1 cellular context compared by ENCODE assay signal in genomic region chr9:37007295-37007694, GRCh38.
A peak's percentile ranks its signal among the peaks of the same experiment; 100 is the strongest.
TF ChIP-seq lines count a peak whose summit lies in the region.

No MANE protein-coding gene starts in this region.

TF ChIP-seq in K562, 482 proteins besides CTCF, POLR2A, EP300 and RAD21:
- TF ChIP-seq AFF4 (CRISPR knock-in tag; IDR thresholded peaks at IDR 0.05) (no peak), NRF1 (conservative IDR thresholded peaks at IDR 0.05 in 1 of 2, IDR thresholded peaks at IDR 0.05 in 1 of 2) (peak; percentile 54 to 64)
